ENCODE assay signal across 25 cellular contexts in the genomic region with DNA sequence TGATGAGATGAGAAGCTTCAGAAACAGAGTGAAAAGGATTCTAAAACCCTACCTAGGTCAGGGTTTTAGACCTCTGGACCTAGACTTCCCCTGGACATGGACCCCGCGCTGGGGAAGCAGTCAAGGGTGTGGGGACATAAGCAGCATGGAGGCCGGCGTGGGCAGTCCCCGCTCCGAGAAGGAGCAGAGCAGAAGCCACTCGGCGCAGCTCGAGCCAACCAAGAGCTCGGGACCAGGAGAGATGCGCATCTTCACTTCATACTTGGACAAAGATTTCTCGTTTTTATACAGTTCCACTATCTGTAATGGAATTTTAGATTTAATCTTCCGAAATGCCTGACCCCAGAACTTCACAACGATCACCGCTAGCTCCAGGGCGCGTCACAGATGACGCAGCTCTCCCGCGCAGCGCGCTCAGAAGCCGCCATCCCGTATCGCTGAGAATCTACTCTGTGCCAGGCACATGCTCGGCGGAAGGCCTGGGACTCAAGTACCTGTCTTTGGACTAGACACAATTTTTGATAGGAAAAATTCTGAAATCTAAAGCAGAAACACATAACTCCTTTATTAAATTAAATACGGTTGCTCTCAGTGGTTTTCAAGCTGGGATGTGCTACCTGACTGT.
"Had no signal": no experiment of that assay in that cellular context is flagged by ENCODE, and none has a peak within 500 bp of the region (broad histone marks: within the 10 kb centered on the region; RNA-seq: fewer than 3 reads in every experiment).

No MANE protein-coding gene starts in this region.

- H3K4me3 ChIP-seq: MG63, SJSA1, SK-N-MC had no signal

- DNase-seq: Karpas-422, KG1, MG63, NCI-H1092, NCI-H1105 treated with DMSO at 0.1 percent for 48 hours, NCI-H1417 treated with DMSO at 0.1 percent for 48 hours, NCI-H146, NCI-H1694 treated with DMSO at 0.1 percent for 48 hours, NCI-H1930, NCI-H2081 treated with DMSO at 0.1 percent for 48 hours, NCI-H2171, NCI-H226, NCI-H446, NCI-H510A, NCI-H524 treated with DMSO at 0.1 percent for 48 hours, NCI-H69, NCI-H774, Right ventricle myocardium superior, RPMI8226, SIG-M5 had no signal

- H3K27ac ChIP-seq: HL-60, SJSA1, SK-N-MC had no signal

- H3K4me1 ChIP-seq: SJSA1 had no signal

- FAIRE-seq: HTR-8/SVneo, RCC 7860 had no signal

- H3K27me3 ChIP-seq: MG63, SJSA1 had no signal

- H3K9me3 ChIP-seq: SJSA1 had no signal
